8 cellular contexts compared by ENCODE assay signal in the genomic region with DNA sequence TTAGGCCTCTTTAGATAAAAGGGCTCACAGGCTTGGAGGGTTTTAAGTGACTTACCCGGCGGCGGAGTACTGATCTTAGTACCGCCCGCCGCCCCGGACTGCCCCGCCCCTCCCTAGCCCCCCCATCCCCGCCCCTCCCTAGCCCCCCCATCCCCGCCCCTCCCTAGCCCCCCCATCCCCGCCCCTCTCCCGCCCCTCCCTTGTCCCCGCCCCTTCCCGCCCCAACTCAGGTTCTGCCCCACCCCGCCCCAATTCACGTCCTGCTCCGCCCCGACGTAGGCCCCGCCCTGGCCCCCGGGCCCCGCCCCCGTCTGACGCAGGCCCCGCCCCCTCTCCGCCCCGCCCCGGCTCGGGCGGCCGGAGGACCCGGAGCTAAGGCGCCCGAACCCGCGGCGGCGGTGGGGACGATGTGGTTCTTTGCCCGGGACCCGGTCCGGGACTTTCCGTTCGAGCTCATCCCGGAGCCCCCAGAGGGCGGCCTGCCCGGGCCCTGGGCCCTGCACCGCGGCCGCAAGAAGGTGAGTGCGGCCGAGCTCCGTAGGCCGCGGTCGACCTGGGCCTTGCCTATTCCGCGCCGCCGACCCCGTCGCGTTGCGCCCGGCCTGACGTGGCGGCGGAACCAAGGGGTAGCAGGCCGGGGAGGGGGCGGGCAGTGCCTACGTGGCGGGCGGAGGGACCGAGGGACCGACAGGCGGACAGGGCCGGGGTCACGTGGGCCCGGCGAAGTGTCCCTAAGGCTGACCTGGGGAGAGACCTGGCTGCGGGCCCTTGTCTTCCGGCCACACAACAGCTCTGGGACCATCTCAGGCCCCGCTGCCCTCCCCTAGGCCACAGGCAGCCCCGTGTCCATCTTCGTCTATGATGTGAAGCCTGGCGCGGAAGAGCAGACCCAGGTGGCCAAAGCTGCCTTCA. TPM values are rescaled to one million over a fixed set of nuclear protein-coding genes. Genes with fewer than 3 reads are reported as not detected.
DNase-seq lines count a peak whose midpoint lies in the region; ATAC-seq and TF ChIP-seq lines count a peak whose summit lies in the region.

SCYL1 (plus strand) TSS at position 337 of the 912 bp plus-strand sequence; CDS start at position 408, 71 bp downstream.

- peak within 1 kb of the TSS; percentile 90 for H3K27ac Mint-ChIP-seq in activated naive CD4-positive, alpha-beta T cell treated with anti-CD3 and anti-CD28 coated beads, Interleukin-2, amount 50 U/mL, for 24 hours
- H3K27ac Mint-ChIP-seq in osteocyte (ENCODE audit: unreplicated experiment) = peak within 1 kb of the TSS; percentile 82

- peak; percentile 53 for ATAC-seq in GM18907 (IDR thresholded peaks at IDR 0.05; ENCODE audit: unreplicated experiment)

- DNase-seq in AG04449 (ENCODE audit: low read depth, low spot score) (no peak), HT-29 (ENCODE audit: low spot score) (peak; percentile 73), SKM-1 (lab: John Stamatoyannopoulos, UW; ENCODE audit: unreplicated experiment) (peak; percentile 49), glomerular visceral epithelial cell (ENCODE audit: extremely low spot score) (peak; percentile 86), osteocyte (ENCODE audit: extremely low spot score, unreplicated experiment) (peak; percentile 95), testis (peak; percentile 86)

- no peaks in the 10 kb centered on the region for H3K9me3 Mint-ChIP-seq in activated naive CD4-positive, alpha-beta T cell treated with anti-CD3 and anti-CD28 coated beads, Interleukin-2, amount 50 U/mL, for 24 hours
- no peaks in the 10 kb centered on the region for H3K9me3 Mint-ChIP-seq in osteocyte (ENCODE audit: unreplicated experiment)

- no peaks in the 10 kb centered on the region for H3K27me3 Mint-ChIP-seq in activated naive CD4-positive, alpha-beta T cell treated with anti-CD3 and anti-CD28 coated beads, Interleukin-2, amount 50 U/mL, for 24 hours
- H3K27me3 Mint-ChIP-seq in osteocyte (ENCODE audit: unreplicated experiment) = no peaks in the 10 kb centered on the region

- TF ChIP-seq POLR2A in testis (IDR thresholded peaks at IDR 0.05) = no peak

- H3K4me3 Mint-ChIP-seq in activated naive CD4-positive, alpha-beta T cell treated with anti-CD3 and anti-CD28 coated beads, Interleukin-2, amount 50 U/mL, for 24 hours = peak within 1 kb of the TSS; percentile 87
- H3K4me3 Mint-ChIP-seq in osteocyte (ENCODE audit: unreplicated experiment) = peak within 1 kb of the TSS; percentile 80

- intact Hi-C loops in testis (cut with DNase I; ENCODE audit: low total_unique reads) = no loop called here

- 0 to 3% methylated on average over 24 to 52 of the region's 87 CpGs for WGBS in testis, 2 donors

- CTCF ChIA-PET in AG04449 (lab: Yijun Ruan, JAX) = interaction anchor here (0.5 to 4.4 kb wide), 11 partner anchors 11 to 259 kb away, joined by 3 to 35 read pairs (median 5); no protein-coding TSS in a partner anchor

- H3K9me3 ChIP-seq in testis = no peaks in the 10 kb centered on the region

- H3K27me3 ChIP-seq in testis = no peaks in the 10 kb centered on the region

- H3K4me3 ChIP-seq in AG04449 (ENCODE audit: low read depth, low read length) = peak within 1 kb of the TSS; percentile 85
- peak within 1 kb of the TSS; percentile 95 to 99 for H3K4me3 ChIP-seq in testis

- H3K36me3 ChIP-seq in testis (ENCODE audit: low read depth, missing control alignments) = no peaks in the 10 kb centered on the region

- peak within 1 kb of the TSS; percentile 86 to 89 for H3K27ac ChIP-seq in testis

- POLR2A ChIA-PET in AG04449 (lab: Yijun Ruan, JAX) = interaction anchor here (1.2 to 2.2 kb wide), 9 partner anchors 11 to 102 kb away, joined by 3 to 8 read pairs (median 6); partner anchors contain the start of genes MALAT1 and NEAT1

- peaks cover 57% of the 10 kb centered on the region for H3K4me1 ChIP-seq in testis

- no peak for TF ChIP-seq CTCF in AG04449 (IDR thresholded peaks at IDR 0.05; ENCODE audit: insufficient read depth, low read length, missing control alignments)
- TF ChIP-seq CTCF in osteocyte (IDR thresholded peaks at IDR 0.05) = no peak
- TF ChIP-seq CTCF in testis (IDR thresholded peaks at IDR 0.05) = no peak

- H3K36me3 Mint-ChIP-seq in activated naive CD4-positive, alpha-beta T cell treated with anti-CD3 and anti-CD28 coated beads, Interleukin-2, amount 50 U/mL, for 24 hours = no peaks in the 10 kb centered on the region
- H3K36me3 Mint-ChIP-seq in osteocyte (ENCODE audit: unreplicated experiment) = peaks cover 13% of the 10 kb centered on the region

- H3K4me1 Mint-ChIP-seq in activated naive CD4-positive, alpha-beta T cell treated with anti-CD3 and anti-CD28 coated beads, Interleukin-2, amount 50 U/mL, for 24 hours = peaks cover 57% of the 10 kb centered on the region
- peaks cover 16% of the 10 kb centered on the region for H3K4me1 Mint-ChIP-seq in osteocyte (ENCODE audit: unreplicated experiment)

RNA-seq across cellular contexts. Expression of gene SCYL1, which starts in this region (rescaled TPM):
- 177 and 182 TPM in 2 replicates for total RNA-seq in HT-29 (2014; rRNA removed; shearing (Covaris generic))
- total RNA-seq in osteocyte (103 and 104 TPM in 2 replicates), testis (100 to 1,000 TPM; 131 to 160 TPM)
- polyA plus RNA-seq in testis (ENCODE audit: insufficient read depth, low read depth, low replicate concordance) = 127 TPM
